Comparison of ENCODE assay signal across 9 cellular contexts in the genomic region with DNA sequence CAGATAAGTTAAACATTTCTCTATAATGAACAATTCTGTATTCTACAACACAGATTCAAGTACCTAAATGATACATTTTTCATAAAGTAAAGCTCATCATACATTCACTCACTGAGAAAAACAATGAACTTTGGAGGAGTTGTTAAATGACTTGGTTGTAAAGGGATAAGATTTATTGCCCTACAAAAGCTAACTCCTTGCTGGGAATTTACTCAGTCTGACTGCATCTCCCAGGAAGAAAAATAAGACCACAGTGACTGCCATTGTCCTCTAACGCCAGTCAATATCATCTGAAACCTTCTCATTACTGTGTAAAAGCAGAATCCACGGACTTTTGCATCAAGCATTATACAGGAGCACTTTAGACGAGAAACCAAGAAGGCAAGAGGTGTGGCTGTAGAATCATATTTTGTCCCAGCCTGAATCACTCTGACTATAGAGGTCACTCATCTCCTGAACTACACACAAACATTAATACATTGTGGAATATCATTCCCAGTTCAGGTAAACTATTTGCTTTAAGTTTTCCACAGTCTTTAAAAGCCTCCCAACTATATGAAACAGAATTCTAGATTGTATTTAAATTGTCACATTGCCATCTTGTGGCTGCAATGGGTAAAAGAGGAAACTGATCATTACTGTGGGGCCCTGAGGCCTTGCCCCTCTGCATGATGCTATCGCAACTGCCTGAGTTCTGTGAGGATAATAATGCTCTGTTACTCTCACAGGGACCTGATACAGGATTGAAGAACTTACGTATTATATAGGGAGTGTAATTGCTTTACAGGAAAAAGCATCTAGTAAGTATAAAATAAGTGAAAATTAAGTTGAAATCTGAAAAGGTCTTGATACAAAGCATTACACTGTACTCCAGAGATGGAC.
DNase-seq lines count a peak whose midpoint lies in the region; ATAC-seq and TF ChIP-seq lines count a peak whose summit lies in the region.
"Had no signal": no experiment of that assay in that cellular context is flagged by ENCODE, and none has a peak within 500 bp of the region (broad histone marks: within the 10 kb centered on the region; RNA-seq: fewer than 3 reads in every experiment).

No MANE protein-coding gene starts in this region.

- no peak overlapping the region for H3K27ac Mint-ChIP-seq in activated CD8-positive, alpha-beta T cell treated with anti-CD3 and anti-CD28 coated beads for 36 hours
- H3K27ac Mint-ChIP-seq: IgD-negative memory B cell had no signal

- ATAC-seq in GM18499 (IDR thresholded peaks at IDR 0.05; ENCODE audit: insufficient read depth, unreplicated experiment), result peak; percentile 88
- peak; percentile 86 for ATAC-seq in HG02763 (IDR thresholded peaks at IDR 0.05; ENCODE audit: unreplicated experiment)
- ATAC-seq in activated CD8-positive, alpha-beta T cell treated with anti-CD3 and anti-CD28 coated beads for 36 hours, result peak; percentile 69
- peak; percentile 63 to 78 (median 76) for ATAC-seq in right lobe of liver

- H3K9me3 Mint-ChIP-seq in activated CD8-positive, alpha-beta T cell treated with anti-CD3 and anti-CD28 coated beads for 36 hours, result peaks cover 3% of the 10 kb centered on the region

- CTCF ChIA-PET in activated CD8-positive, alpha-beta T cell treated with anti-CD3 and anti-CD28 coated beads for 36 hours (lab: Charles Lee), result no interaction called here

- no peaks in the 10 kb centered on the region for H3K27me3 ChIP-seq in BE2C
- no peaks in the 10 kb centered on the region for H3K27me3 ChIP-seq in right lobe of liver
- no peaks in the 10 kb centered on the region for H3K27me3 ChIP-seq in stomach

- 26% methylated on average over 5 of the region's 5 CpGs for WGBS in right lobe of liver (ENCODE audit: insufficient coverage, low coverage, low lambda C conversion rate, missing lambda C conversion rate)
- WGBS in stomach, 5 donors, result 33 to 45% (median 38%) methylated on average over 5 of the region's 5 CpGs

- TF ChIP-seq POLR2A in right lobe of liver (IDR thresholded peaks at IDR 0.05), result no peak
- TF ChIP-seq POLR2A in stomach (IDR thresholded peaks at IDR 0.05), result no peak

- no peak for TF ChIP-seq EP300 in stomach (IDR thresholded peaks at IDR 0.05)

- H3K27me3 Mint-ChIP-seq in activated CD8-positive, alpha-beta T cell treated with anti-CD3 and anti-CD28 coated beads for 36 hours, result peaks cover 2% of the 10 kb centered on the region
- H3K27me3 Mint-ChIP-seq: IgD-negative memory B cell had no signal

- POLR2A ChIA-PET in activated CD8-positive, alpha-beta T cell treated with anti-CD3 and anti-CD28 coated beads for 36 hours (lab: Charles Lee), result no interaction called here

- H3K9me3 ChIP-seq in BE2C (no peaks in the 10 kb centered on the region), right lobe of liver (no peaks in the 10 kb centered on the region), stomach (no peaks in the 10 kb centered on the region)

- no peak overlapping the region for H3K4me3 Mint-ChIP-seq in activated CD8-positive, alpha-beta T cell treated with anti-CD3 and anti-CD28 coated beads for 36 hours

- TF ChIP-seq CTCF in BE2C (IDR thresholded peaks at IDR 0.05; ENCODE audit: low read depth, low read length) (peak; percentile 69), right lobe of liver (IDR thresholded peaks at IDR 0.05) (peak; percentile 37 to 60 (median 49)), stomach (IDR thresholded peaks at IDR 0.05) (peak in 3 of 7 experiments; percentile 7 to 16 (median 9))
- TF ChIP-seq CTCF in activated CD8-positive, alpha-beta T cell treated with anti-CD3 and anti-CD28 coated beads for 36 hours (IDR thresholded peaks at IDR 0.05), result peak; percentile 58

- no peaks in the 10 kb centered on the region for H3K36me3 Mint-ChIP-seq in activated CD8-positive, alpha-beta T cell treated with anti-CD3 and anti-CD28 coated beads for 36 hours (ENCODE audit: low read depth)

- peaks cover 6% of the 10 kb centered on the region; the same call in 1 of the 2 replicates for H3K4me1 ChIP-seq in BE2C
- H3K4me1 ChIP-seq in right lobe of liver, result no peaks in the 10 kb centered on the region
- no peaks in the 10 kb centered on the region for H3K4me1 ChIP-seq in stomach

- no peaks in the 10 kb centered on the region for H3K4me1 Mint-ChIP-seq in activated CD8-positive, alpha-beta T cell treated with anti-CD3 and anti-CD28 coated beads for 36 hours (ENCODE audit: low read depth)

- intact Hi-C loops in activated CD8-positive, alpha-beta T cell treated with anti-CD3 and anti-CD28 coated beads for 36 hours (cut with micrococcal nuclease), result no loop called here
- intact Hi-C loops in right lobe of liver (cut with DNase I), result no loop called here
- intact Hi-C loops in stomach (cut with DNase I; ENCODE audit: low total_unique reads), result no loop called here

- peak; percentile 64 for DNase-seq in BE2C
- peak; percentile 12 for DNase-seq in NCI-H2029 (lab: John Stamatoyannopoulos, UW)
- peak; percentile 17 for DNase-seq in activated CD8-positive, alpha-beta T cell treated with anti-CD3 and anti-CD28 coated beads for 36 hours
- no peak for DNase-seq in right lobe of liver
- no peak for DNase-seq in stomach
- no peak for DNase-seq in mucosa of gallbladder (ENCODE audit: low spot score)

- H3K4me3 ChIP-seq in BE2C (ENCODE audit: low read depth, low read length), result no peak overlapping the region
- H3K4me3 ChIP-seq in right lobe of liver, result no peak overlapping the region
- H3K4me3 ChIP-seq in stomach, result no peak overlapping the region

- H3K36me3 ChIP-seq in BE2C, result no peaks in the 10 kb centered on the region
- no peaks in the 10 kb centered on the region for H3K36me3 ChIP-seq in right lobe of liver
- H3K36me3 ChIP-seq in stomach, result no peaks in the 10 kb centered on the region

- H3K27ac ChIP-seq in right lobe of liver (no peak overlapping the region), stomach (no peak overlapping the region)

Comparison
In these comparisons a context has a peak if more than half of its experiments do, and no peak if none do; other contexts are left out.
1. DNase-seq: peak in BE2C (single experiment), NCI-H2029 (single experiment) and activated CD8-positive, alpha-beta T cell treated with anti-CD3 and anti-CD28 coated beads for 36 hours (single experiment); none in right lobe of liver (0 of 3), stomach (single experiment) and mucosa of gallbladder (single experiment).
2. Peak in every context shown above with its lines, with median percentiles within 50 percentile points of each other: ATAC-seq.